Comparison of ENCODE assay signal across 24 cellular contexts in the genomic region with DNA sequence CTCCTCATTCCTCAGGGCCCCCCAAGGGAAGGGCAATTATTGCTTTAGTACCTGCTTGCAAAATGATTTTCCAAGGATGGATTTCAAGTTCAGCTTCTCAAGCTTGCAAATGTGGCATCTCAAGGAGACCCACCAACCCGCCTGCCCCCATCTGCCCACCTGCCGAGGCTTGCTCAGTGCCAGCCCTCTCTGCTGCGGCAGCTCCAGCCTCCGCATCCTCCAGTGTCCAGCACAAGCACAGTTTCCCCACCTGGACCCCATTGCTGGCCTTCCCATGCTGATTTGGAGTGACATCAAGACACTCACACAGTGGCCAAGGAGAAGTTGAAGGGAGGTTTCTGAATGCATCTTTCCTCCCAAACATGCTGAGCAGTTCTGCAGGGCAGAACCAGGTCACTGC.
"Had no signal": no experiment of that assay in that cellular context is flagged by ENCODE, and none has a peak within 500 bp of the region (broad histone marks: within the 10 kb centered on the region; RNA-seq: fewer than 3 reads in every experiment).

No MANE protein-coding gene starts in this region.

- H3K27ac ChIP-seq: colonic mucosa, coronary artery, dorsolateral prefrontal cortex, epithelial cell of prostate, esophagus muscularis mucosa, esophagus squamous epithelium, foreskin keratinocyte, gastrocnemius medialis, gastroesophageal sphincter, heart left ventricle, heart right ventricle had no signal

- H3K36me3 ChIP-seq: colonic mucosa, esophagus squamous epithelium, gastrocnemius medialis, heart left ventricle, heart right ventricle had no signal

- H3K4me3 ChIP-seq: colonic mucosa, coronary artery, dorsolateral prefrontal cortex, esophagus muscularis mucosa, esophagus squamous epithelium, gastrocnemius medialis, gastroesophageal sphincter, heart left ventricle, heart right ventricle had no signal

- H3K27me3 ChIP-seq: colonic mucosa, dorsolateral prefrontal cortex, esophagus muscularis mucosa, esophagus squamous epithelium, foreskin keratinocyte, gastrocnemius medialis, gastroesophageal sphincter, heart left ventricle, heart right ventricle had no signal

- ATAC-seq: effector memory CD8-positive, alpha-beta T cell; esophagus mucosa; foreskin keratinocyte; gastrocnemius medialis; gastroesophageal sphincter; heart left ventricle; heart right ventricle had no signal

- H3K9me3 ChIP-seq: colonic mucosa, esophagus muscularis mucosa, esophagus squamous epithelium, gastrocnemius medialis, gastroesophageal sphincter, heart left ventricle, heart right ventricle had no signal

- DNase-seq: colonic mucosa; cortex of kidney; dermis blood vessel endothelial cell; dorsolateral prefrontal cortex; effector CD4-positive, alpha-beta T cell; effector CD8-positive, alpha-beta T cell; effector memory CD4-positive, alpha-beta T cell; effector memory CD8-positive, alpha-beta T cell; endodermal cell; erythroblast; esophagus squamous epithelium; foreskin fibroblast; foreskin keratinocyte; foreskin melanocyte; gastrocnemius medialis; glutamatergic neuron; head of caudate nucleus; heart left ventricle; heart right ventricle had no signal

- H3K4me1 ChIP-seq: colonic mucosa, esophagus muscularis mucosa, esophagus squamous epithelium, foreskin keratinocyte, gastrocnemius medialis, gastroesophageal sphincter, heart left ventricle, heart right ventricle had no signal
